ENCODE assay signal across 23 cellular contexts in the genomic region with DNA sequence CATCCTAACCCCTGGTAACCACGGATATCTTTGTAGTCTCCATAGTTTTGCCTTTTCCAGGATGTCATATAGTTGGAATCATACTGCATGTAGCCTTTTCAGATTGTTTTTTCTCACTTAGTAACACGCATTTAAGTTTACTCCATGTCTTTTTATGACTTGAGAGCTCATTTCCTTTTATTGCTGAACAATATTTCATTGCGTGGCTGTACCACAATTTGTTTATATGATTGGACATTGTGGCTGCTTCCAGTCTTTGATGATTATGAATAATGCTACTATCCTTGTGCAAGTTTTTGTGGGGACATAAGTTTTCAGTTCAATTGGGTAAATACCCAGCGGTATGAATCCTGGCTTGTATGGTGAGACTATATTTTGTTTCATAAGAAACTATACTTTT.
"Had no signal": no experiment of that assay in that cellular context is flagged by ENCODE, and none has a peak within 500 bp of the region (broad histone marks: within the 10 kb centered on the region; RNA-seq: fewer than 3 reads in every experiment).

No MANE protein-coding gene starts in this region.

- H3K27ac Mint-ChIP-seq: activated CD4-positive, alpha-beta T cell treated with anti-CD3 and anti-CD28 coated beads, Interleukin-2, amount 10 ng/mL, durations not matched to agents 7 days and 5 days; activated CD8-positive, alpha-beta T cell treated with anti-CD3 and anti-CD28 coated beads, Interleukin-2, amount 10 ng/mL, durations not matched to agents 7 days and 5 days; activated naive CD8-positive, alpha-beta T cell; nephron; stimulated activated naive CD8-positive, alpha-beta T cell treated with anti-CD3 and anti-CD28 coated beads, Interleukin-15, Interleukin-2, amounts not matched to agents 100 ng/mL and 50 ng/mL, for 24 hours had no signal

- DNase-seq: activated CD4-positive, alpha-beta T cell treated with anti-CD3 and anti-CD28 coated beads, Interleukin-2, amount 10 ng/mL, durations not matched to agents 7 days and 5 days; activated CD4-positive, CD25-positive, alpha-beta regulatory T cell treated with anti-CD3 and anti-CD28 coated beads, Interleukin-2, amount 50 U/mL, for 72 hours; activated CD8-positive, alpha-beta T cell treated with anti-CD3 and anti-CD28 coated beads, Interleukin-2, amount 10 ng/mL, durations not matched to agents 7 days and 5 days; activated gamma-delta T cell treated with Interleukin-2 at 50 U/mL for 16 hours; activated T-cell treated with anti-CD3 and anti-CD28 coated beads, Interleukin-2, amount 50 U/mL, for 1 hour; adrenal gland; central memory CD4-positive, alpha-beta T cell; cortex of kidney; foreskin keratinocyte; left lung; ovary; right lobe of liver; stimulated activated CD4-positive, alpha-beta T cell treated with anti-CD3 and anti-CD28 coated beads, Interleukin-1b, Interleukin-23, amount 100 ng/mL, for 48 hours; substantia nigra; SW 1271; thyroid gland had no signal

- ATAC-seq: activated CD8-positive, alpha-beta T cell treated with anti-CD3 and anti-CD28 coated beads, Interleukin-2, amount 10 ng/mL, durations not matched to agents 7 days and 5 days; foreskin keratinocyte; left lung; right lobe of liver had no signal

- H3K27ac ChIP-seq: adrenal gland, epithelial cell of prostate, foreskin keratinocyte, left lung, neutrophil, ovary, right lobe of liver, skin epidermis, thyroid gland had no signal

- H3K4me3 ChIP-seq: adrenal gland, left lung, lung, ovary, right lobe of liver, skin epidermis, thyroid gland had no signal

- H3K27me3 ChIP-seq: adrenal gland, foreskin keratinocyte, left lung, neutrophil, ovary, right lobe of liver, thyroid gland had no signal

- H3K36me3 ChIP-seq: adrenal gland, left lung, ovary, right lobe of liver, thyroid gland had no signal

- H3K4me1 ChIP-seq: adrenal gland, thyroid gland had no signal

- H3K9me3 ChIP-seq: adrenal gland, left lung, neutrophil, right lobe of liver, thyroid gland had no signal

- H3K27me3 Mint-ChIP-seq: activated CD4-positive, alpha-beta T cell treated with anti-CD3 and anti-CD28 coated beads, Interleukin-2, amount 10 ng/mL, durations not matched to agents 7 days and 5 days; activated naive CD8-positive, alpha-beta T cell; stimulated activated naive CD8-positive, alpha-beta T cell treated with anti-CD3 and anti-CD28 coated beads, Interleukin-15, Interleukin-2, amounts not matched to agents 100 ng/mL and 50 ng/mL, for 24 hours had no signal

- H3K4me3 Mint-ChIP-seq: activated CD4-positive, alpha-beta T cell treated with anti-CD3 and anti-CD28 coated beads, Interleukin-2, amount 10 ng/mL, durations not matched to agents 7 days and 5 days; activated CD8-positive, alpha-beta T cell treated with anti-CD3 and anti-CD28 coated beads, Interleukin-2, amount 10 ng/mL, durations not matched to agents 7 days and 5 days; activated naive CD8-positive, alpha-beta T cell; nephron; stimulated activated naive CD8-positive, alpha-beta T cell treated with anti-CD3 and anti-CD28 coated beads, Interleukin-15, Interleukin-2, amounts not matched to agents 100 ng/mL and 50 ng/mL, for 24 hours had no signal
